ENCODE assay signal across 1 cellular context in genomic region chr22:50268655-50269113, GRCh38.
TF ChIP-seq lines count a peak whose summit lies in the region.

No MANE protein-coding gene starts in this region.

TF ChIP-seq in SK-N-SH, 30 proteins besides CTCF, POLR2A, EP300 and RAD21 (continued from another document):
- TF ChIP-seq TAF1 (IDR thresholded peaks at IDR 0.05; ENCODE audit: borderline replicate concordance, low read depth, low read length), result no peak
